ENCODE assay signal across 24 cellular contexts in the genomic region with DNA sequence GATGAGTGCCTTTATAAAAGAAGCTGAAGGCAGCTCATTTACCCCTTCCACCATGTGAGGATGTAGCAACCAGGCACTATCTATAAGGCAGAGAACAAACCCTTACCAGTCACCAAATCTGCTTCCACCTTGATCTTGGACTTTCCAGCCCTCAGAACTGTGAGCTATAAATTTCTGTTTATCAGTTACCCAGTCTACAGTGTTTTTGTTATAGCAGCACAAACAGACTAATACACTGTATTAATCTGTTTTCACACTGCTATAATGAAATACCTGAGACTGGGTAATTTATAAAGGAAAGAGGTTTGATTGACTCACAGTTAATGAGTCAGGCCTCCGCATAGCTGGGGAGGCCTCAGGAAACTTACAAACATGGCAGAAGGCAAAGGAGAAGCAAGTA.
"Had no signal": no experiment of that assay in that cellular context is flagged by ENCODE, and none has a peak within 500 bp of the region (broad histone marks: within the 10 kb centered on the region; RNA-seq: fewer than 3 reads in every experiment).

No MANE protein-coding gene starts in this region.

- H3K4me1 ChIP-seq: gastrocnemius medialis, prostate gland, sigmoid colon had no signal

- H3K4me3 ChIP-seq: esophagus squamous epithelium, gastrocnemius medialis, lung, mucosa of descending colon, prostate gland, right atrium auricular region, sigmoid colon, thoracic aorta, tibial nerve, upper lobe of left lung had no signal

- ATAC-seq: effector memory CD8-positive, alpha-beta T cell; gastrocnemius medialis; left lobe of liver; mucosa of descending colon; natural killer cell treated with Interleukin-12 subunit alpha and Interleukin-12 subunit beta and Interleukin-15 and Interleukin-18, amount 100 ng/mL, for 72 hours; stimulated activated memory B cell treated with anti-CD40 and anti-IgM and Interleukin-4, amounts not matched to agents 10 μg/mL and 1 μg/mL and 100 μg/mL, for 72 hours; stimulated activated naive CD8-positive, alpha-beta T cell treated with anti-CD3 and anti-CD28 coated beads, Interleukin-15, Interleukin-2, amounts not matched to agents 100 U/mL and 50 U/mL, for 24 hours had no signal

- H3K27ac ChIP-seq: esophagus squamous epithelium, gastrocnemius medialis, prostate gland, right atrium auricular region, sigmoid colon, thoracic aorta, tibial nerve, upper lobe of left lung had no signal

- H3K4me3 Mint-ChIP-seq: effector memory CD8-positive, alpha-beta T cell; mesothelial cell of epicardium; naive B cell; natural killer cell treated with Interleukin-12 subunit alpha and Interleukin-12 subunit beta and Interleukin-15 and Interleukin-18, amount 100 ng/mL, for 72 hours; stimulated activated memory B cell treated with anti-CD40 and anti-IgM and Interleukin-4, amounts not matched to agents 10 μg/mL and 1 μg/mL and 100 μg/mL, for 72 hours had no signal

- H3K36me3 Mint-ChIP-seq: stimulated activated memory B cell treated with anti-CD40 and anti-IgM and Interleukin-4, amounts not matched to agents 10 μg/mL and 1 μg/mL and 100 μg/mL, for 72 hours had no signal

- DNase-seq: cerebellar nuclear complex; cortex of kidney; effector memory CD8-positive, alpha-beta T cell; erythroblast; esophagus squamous epithelium; gastrocnemius medialis; head of caudate nucleus; mucosa of descending colon; naive B cell; nucleus accumbens; sigmoid colon; stimulated activated CD4-positive, alpha-beta T cell treated with anti-CD3 and anti-CD28 coated beads, Interleukin-4, amount 100 ng/mL, for 4 hours; stimulated activated naive CD8-positive, alpha-beta T cell treated with anti-CD3 and anti-CD28 coated beads, Interleukin-15, Interleukin-2, amounts not matched to agents 100 U/mL and 50 U/mL, for 24 hours; substantia nigra; upper lobe of left lung had no signal

- H3K27me3 ChIP-seq: gastrocnemius medialis, right atrium auricular region, sigmoid colon, tibial nerve, upper lobe of left lung had no signal

- H3K27ac Mint-ChIP-seq: effector memory CD8-positive, alpha-beta T cell; naive B cell; natural killer cell treated with Interleukin-12 subunit alpha and Interleukin-12 subunit beta and Interleukin-15 and Interleukin-18, amount 100 ng/mL, for 72 hours; stimulated activated memory B cell treated with anti-CD40 and anti-IgM and Interleukin-4, amounts not matched to agents 10 μg/mL and 1 μg/mL and 100 μg/mL, for 72 hours had no signal

- H3K9me3 ChIP-seq: gastrocnemius medialis, mucosa of descending colon, prostate gland had no signal

- H3K4me1 Mint-ChIP-seq: naive B cell; stimulated activated memory B cell treated with anti-CD40 and anti-IgM and Interleukin-4, amounts not matched to agents 10 μg/mL and 1 μg/mL and 100 μg/mL, for 72 hours had no signal

- H3K36me3 ChIP-seq: esophagus squamous epithelium, gastrocnemius medialis, prostate gland, right atrium auricular region, sigmoid colon, thoracic aorta, tibial nerve, upper lobe of left lung had no signal
